ENCODE assay signal across 14 cellular contexts in the genomic region with DNA sequence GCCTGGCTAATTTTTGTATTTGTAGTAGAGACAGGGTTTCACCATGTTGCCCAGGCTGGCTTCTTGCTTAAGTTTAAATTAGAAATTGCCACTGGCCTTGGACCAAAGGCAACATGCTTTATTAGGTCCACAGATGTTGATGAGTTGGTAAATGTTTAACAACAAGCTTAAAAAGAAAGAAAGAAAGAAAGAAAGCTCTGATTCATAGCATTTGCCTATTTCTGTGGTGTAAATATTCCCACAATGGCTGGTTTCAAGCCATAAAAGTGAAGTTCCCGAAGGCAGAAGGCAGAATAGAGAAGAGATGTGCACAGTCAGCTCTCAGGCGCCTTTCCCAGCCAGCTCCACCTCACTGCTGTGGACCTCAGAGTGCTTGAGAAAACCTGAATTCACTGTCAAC. TPM values are rescaled to one million over a fixed set of nuclear protein-coding genes. Genes with fewer than 3 reads are reported as not detected.
"Had no signal": no experiment of that assay in that cellular context is flagged by ENCODE, and none has a peak within 500 bp of the region (broad histone marks: within the 10 kb centered on the region; RNA-seq: fewer than 3 reads in every experiment).

No MANE protein-coding gene starts in this region.

- DNase-seq: effector memory CD8-positive, alpha-beta T cell; esophagus squamous epithelium; foreskin keratinocyte; retina; stimulated activated naive CD4-positive, alpha-beta T cell; stomach had no signal

- H3K36me3 Mint-ChIP-seq: type B pancreatic cell had no signal

- H3K27ac Mint-ChIP-seq: effector memory CD8-positive, alpha-beta T cell; nephron; type B pancreatic cell had no signal

- H3K9ac ChIP-seq: parathyroid adenoma had no signal

- H2AFZ ChIP-seq: parathyroid adenoma had no signal

- H3K27me3 ChIP-seq: stomach had no signal

- H3K79me2 ChIP-seq: parathyroid adenoma had no signal

- H3K9me3 Mint-ChIP-seq: effector memory CD8-positive, alpha-beta T cell; type B pancreatic cell had no signal

- H3K9me3 ChIP-seq: esophagus squamous epithelium, lower lobe of right lung, prostate gland, stomach, thoracic aorta had no signal

- H3K36me3 ChIP-seq: esophagus squamous epithelium, lower lobe of right lung, prostate gland, stomach, thoracic aorta had no signal

- H3K27ac ChIP-seq: epithelial cell of prostate, esophagus squamous epithelium, foreskin keratinocyte, lower lobe of right lung, parathyroid adenoma, prostate gland, skin epidermis, stomach, thoracic aorta had no signal

- ATAC-seq: foreskin keratinocyte had no signal

- H3K4me3 ChIP-seq: esophagus squamous epithelium, lower lobe of right lung, prostate gland, skin epidermis, stomach, thoracic aorta had no signal

- H3K4me3 Mint-ChIP-seq: effector memory CD8-positive, alpha-beta T cell; nephron; type B pancreatic cell had no signal

- H3K4me1 ChIP-seq: esophagus squamous epithelium, foreskin keratinocyte, lower lobe of right lung, prostate gland had no signal

RNA-seq across cellular contexts. Expression of a gene that starts 26.4 kb away (rescaled TPM):
- total RNA-seq: foreskin keratinocyte had no signal
